ENCODE assay signal across 8 cellular contexts in the genomic region with DNA sequence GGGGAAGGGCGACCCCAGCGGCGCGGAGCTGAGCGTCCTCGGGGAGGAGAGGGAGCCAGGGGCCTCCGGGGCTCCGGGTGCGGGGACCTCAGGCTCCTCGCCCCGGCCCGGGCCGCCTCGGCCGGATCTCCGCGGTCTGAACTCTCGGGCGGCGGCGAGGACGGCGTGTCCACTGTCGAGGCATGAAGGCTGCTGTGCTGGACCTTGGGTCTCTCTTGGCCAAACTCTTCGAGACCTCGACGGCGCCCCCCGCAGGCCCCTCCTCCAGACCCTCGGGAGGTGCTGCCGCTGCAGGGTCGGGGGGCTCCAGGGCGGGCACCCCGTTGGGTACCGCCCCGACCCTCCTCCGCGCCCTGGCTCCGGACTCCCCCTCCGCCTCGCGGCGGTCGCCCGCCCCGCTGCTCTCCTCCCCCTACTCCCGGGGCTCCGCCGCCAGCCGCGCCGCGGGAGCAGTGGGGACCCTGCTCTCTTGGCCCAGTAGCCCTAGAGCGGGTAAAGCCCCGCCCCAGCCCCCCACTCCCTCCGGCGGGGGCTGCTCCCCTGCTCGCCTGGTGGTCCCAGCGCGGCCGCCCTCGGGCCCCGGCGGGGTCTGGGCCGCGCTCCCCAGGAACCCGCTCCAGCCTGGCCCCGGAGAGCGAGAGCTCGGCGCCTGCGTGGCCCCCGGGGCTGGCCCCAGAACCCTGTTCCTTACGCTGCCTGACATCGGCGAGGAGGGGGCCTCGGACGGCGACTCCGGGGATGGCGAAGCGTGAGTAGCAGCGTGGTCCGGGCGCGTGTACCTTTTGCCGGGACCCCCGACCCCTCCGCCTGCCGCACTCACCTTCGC. TPM values are rescaled to one million over a fixed set of nuclear protein-coding genes. Genes with fewer than 3 reads are reported as not detected.
DNase-seq lines count a peak whose midpoint lies in the region; ATAC-seq lines count a peak whose summit lies in the region.

No MANE protein-coding gene starts in this region.

- no peak overlapping the region for H3K27ac Mint-ChIP-seq in activated T-helper 1 cell treated with anti-CD3 and anti-CD28 coated beads, Interleukin-12 subunit alpha, Interleukin-12 subunit beta, Interleukin-2, Interleukin-4 antibody, amounts not matched to agents 30 ng/mL and 10 ng/mL and 1 ng/mL, durations not matched to agents 14 hours and 24 hours and 36 hours

- H3K4me3 Mint-ChIP-seq in activated T-helper 1 cell treated with anti-CD3 and anti-CD28 coated beads, Interleukin-12 subunit alpha, Interleukin-12 subunit beta, Interleukin-2, Interleukin-4 antibody, amounts not matched to agents 30 ng/mL and 10 ng/mL and 1 ng/mL, durations not matched to agents 14 hours and 24 hours and 36 hours, result peak overlapping the region; percentile 54

- peak; percentile 4 for DNase-seq in stimulated activated CD4-positive, alpha-beta T cell treated with anti-CD3 and anti-CD28 coated beads, Interleukin-12 subunit alpha, Interleukin-12 subunit beta, amount 100 ng/mL, for 4 hours
- DNase-seq in stimulated activated CD4-positive, alpha-beta T cell treated with anti-CD3 and anti-CD28 coated beads, Interleukin-1b, Interleukin-23, amount 100 ng/mL, for 48 hours, result no peak
- no peak for DNase-seq in activated T-helper 1 cell treated with anti-CD3 and anti-CD28 coated beads, Interleukin-12 subunit alpha, Interleukin-12 subunit beta, Interleukin-2, Interleukin-4 antibody, amounts not matched to agents 30 ng/mL and 10 ng/mL and 1 ng/mL, durations not matched to agents 14 hours and 24 hours and 36 hours (ENCODE audit: low spot score)
- DNase-seq in hepatic stellate cell (ENCODE audit: low spot score) (peak; percentile 22), sciatic nerve (ENCODE audit: low spot score) (peak; percentile 65), GDM1 (lab: John Stamatoyannopoulos, UW) (no peak), NCI-H226 (no peak)

- no peaks in the 10 kb centered on the region for H3K9me3 Mint-ChIP-seq in activated T-helper 1 cell treated with anti-CD3 and anti-CD28 coated beads, Interleukin-12 subunit alpha, Interleukin-12 subunit beta, Interleukin-2, Interleukin-4 antibody, amounts not matched to agents 30 ng/mL and 10 ng/mL and 1 ng/mL, durations not matched to agents 14 hours and 24 hours and 36 hours

- H3K27me3 Mint-ChIP-seq in activated T-helper 1 cell treated with anti-CD3 and anti-CD28 coated beads, Interleukin-12 subunit alpha, Interleukin-12 subunit beta, Interleukin-2, Interleukin-4 antibody, amounts not matched to agents 30 ng/mL and 10 ng/mL and 1 ng/mL, durations not matched to agents 14 hours and 24 hours and 36 hours (ENCODE audit: insufficient read depth), result peaks cover 43% of the 10 kb centered on the region

- H3K4me1 Mint-ChIP-seq in activated T-helper 1 cell treated with anti-CD3 and anti-CD28 coated beads, Interleukin-12 subunit alpha, Interleukin-12 subunit beta, Interleukin-2, Interleukin-4 antibody, amounts not matched to agents 30 ng/mL and 10 ng/mL and 1 ng/mL, durations not matched to agents 14 hours and 24 hours and 36 hours (ENCODE audit: low read depth), result no peaks in the 10 kb centered on the region

- peak; percentile 18 for ATAC-seq in HG03025 (IDR thresholded peaks at IDR 0.05; ENCODE audit: low FRiP score, unreplicated experiment)
- ATAC-seq in sciatic nerve, result peak; percentile 47

- H3K36me3 Mint-ChIP-seq in activated T-helper 1 cell treated with anti-CD3 and anti-CD28 coated beads, Interleukin-12 subunit alpha, Interleukin-12 subunit beta, Interleukin-2, Interleukin-4 antibody, amounts not matched to agents 30 ng/mL and 10 ng/mL and 1 ng/mL, durations not matched to agents 14 hours and 24 hours and 36 hours (ENCODE audit: low read depth), result no peaks in the 10 kb centered on the region

- intact Hi-C loops in activated T-helper 1 cell treated with anti-CD3 and anti-CD28 coated beads, Interleukin-12 subunit alpha, Interleukin-12 subunit beta, Interleukin-2, Interleukin-4 antibody, amounts not matched to agents 30 ng/mL and 10 ng/mL and 1 ng/mL, durations not matched to agents 14 hours and 24 hours and 36 hours (cut with micrococcal nuclease), result no loop called here
- intact Hi-C loops in sciatic nerve (cut with DNase I), result no loop called here

RNA-seq across cellular contexts. Expression of a gene that starts 0.6 kb away (rescaled TPM):
- total RNA-seq in activated T-helper 1 cell treated with anti-CD3 and anti-CD28 coated beads, Interleukin-12 subunit alpha, Interleukin-12 subunit beta, Interleukin-2, Interleukin-4 antibody, amounts not matched to agents 30 ng/mL and 10 ng/mL and 1 ng/mL, durations not matched to agents 14 hours and 24 hours and 36 hours, result 0.61 TPM in 1 of 2 replicates, not detected in the other
- total RNA-seq in sciatic nerve, result 17.2 TPM

RNA-seq across cellular contexts. Expression of a gene that starts 36.2 kb away (rescaled TPM):
- total RNA-seq in activated T-helper 1 cell treated with anti-CD3 and anti-CD28 coated beads, Interleukin-12 subunit alpha, Interleukin-12 subunit beta, Interleukin-2, Interleukin-4 antibody, amounts not matched to agents 30 ng/mL and 10 ng/mL and 1 ng/mL, durations not matched to agents 14 hours and 24 hours and 36 hours, result not detected in 2 replicates
- 15.2 TPM for total RNA-seq in sciatic nerve

Comparison
In these comparisons a context has a peak if more than half of its experiments do, and no peak if none do; other contexts are left out.
1. DNase-seq: peak in stimulated activated CD4-positive, alpha-beta T cell treated with anti-CD3 and anti-CD28 coated beads, Interleukin-12 subunit alpha, Interleukin-12 subunit beta, amount 100 ng/mL, for 4 hours (single experiment), hepatic stellate cell (single experiment) and sciatic nerve (single experiment); none in stimulated activated CD4-positive, alpha-beta T cell treated with anti-CD3 and anti-CD28 coated beads, Interleukin-1b, Interleukin-23, amount 100 ng/mL, for 48 hours (single experiment), activated T-helper 1 cell treated with anti-CD3 and anti-CD28 coated beads, Interleukin-12 subunit alpha, Interleukin-12 subunit beta, Interleukin-2, Interleukin-4 antibody, amounts not matched to agents 30 ng/mL and 10 ng/mL and 1 ng/mL, durations not matched to agents 14 hours and 24 hours and 36 hours (single experiment), GDM1 (single experiment) and NCI-H226 (single experiment).
2. RNA of a gene that starts 0.6 kb away (total RNA-seq): 17.2 TPM in sciatic nerve (single experiment); 0.61 TPM in activated T-helper 1 cell treated with anti-CD3 and anti-CD28 coated beads, Interleukin-12 subunit alpha, Interleukin-12 subunit beta, Interleukin-2, Interleukin-4 antibody, amounts not matched to agents 30 ng/mL and 10 ng/mL and 1 ng/mL, durations not matched to agents 14 hours and 24 hours and 36 hours; every median in the first group is over 10 times any median in the second.
3. RNA of a gene that starts 36.2 kb away (total RNA-seq): 15.2 TPM in sciatic nerve (single experiment); not detected in activated T-helper 1 cell treated with anti-CD3 and anti-CD28 coated beads, Interleukin-12 subunit alpha, Interleukin-12 subunit beta, Interleukin-2, Interleukin-4 antibody, amounts not matched to agents 30 ng/mL and 10 ng/mL and 1 ng/mL, durations not matched to agents 14 hours and 24 hours and 36 hours; every median in the first group is over 10 times any median in the second.